ENCODE assay signal across 1 cellular context in the genomic region with DNA sequence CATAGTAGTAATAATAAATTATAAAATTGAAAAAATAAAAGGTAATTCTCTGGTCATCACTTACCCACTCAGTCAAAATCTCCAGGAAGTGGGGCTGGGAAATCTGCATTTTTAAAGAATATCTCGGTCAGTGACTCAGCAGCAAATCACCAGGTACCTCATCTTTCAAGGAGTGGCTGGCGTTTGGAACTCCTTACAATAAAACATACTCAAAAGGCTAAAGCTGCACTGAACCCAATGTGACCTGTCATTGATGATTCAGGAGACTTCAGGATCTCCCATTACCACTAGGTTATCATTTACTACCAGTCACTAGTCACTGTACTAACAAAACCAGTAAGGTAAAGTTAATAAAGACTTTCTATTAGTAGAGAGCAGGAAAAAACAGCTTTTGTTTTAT.
TF ChIP-seq lines count a peak whose summit lies in the region.

No MANE protein-coding gene starts in this region.

TF ChIP-seq in HepG2, 621 proteins besides CTCF, POLR2A, EP300 and RAD21:
- no peak for TF ChIP-seq SPEN (CRISPR knock-in tag; IDR thresholded peaks at IDR 0.05; ENCODE audit: low read depth)
- TF ChIP-seq ZNF552 (CRISPR knock-in tag; IDR thresholded peaks at IDR 0.05; ENCODE audit: borderline replicate concordance) = no peak
- TF ChIP-seq GLI4 (CRISPR knock-in tag; IDR thresholded peaks at IDR 0.05; ENCODE audit: borderline replicate concordance) = no peak
- TF ChIP-seq, protein P1, sequence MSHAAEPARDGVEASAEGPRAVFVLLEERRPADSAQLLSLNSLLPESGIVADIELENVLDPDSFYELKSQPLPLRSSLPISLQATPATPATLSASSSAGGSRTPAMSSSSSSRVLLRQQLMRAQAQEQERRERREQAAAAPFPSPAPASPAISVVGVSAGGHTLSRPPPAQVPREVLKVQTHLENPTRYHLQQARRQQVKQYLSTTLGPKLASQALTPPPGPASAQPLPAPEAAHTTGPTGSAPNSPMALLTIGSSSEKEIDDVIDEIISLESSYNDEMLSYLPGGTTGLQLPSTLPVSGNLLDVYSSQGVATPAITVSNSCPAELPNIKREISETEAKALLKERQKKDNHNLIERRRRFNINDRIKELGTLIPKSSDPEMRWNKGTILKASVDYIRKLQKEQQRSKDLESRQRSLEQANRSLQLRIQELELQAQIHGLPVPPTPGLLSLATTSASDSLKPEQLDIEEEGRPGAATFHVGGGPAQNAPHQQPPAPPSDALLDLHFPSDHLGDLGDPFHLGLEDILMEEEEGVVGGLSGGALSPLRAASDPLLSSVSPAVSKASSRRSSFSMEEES (CRISPR knock-in tag; IDR thresholded peaks at IDR 0.05) = no peak
- no peak for TF ChIP-seq NFE2L2 (IDR thresholded peaks at IDR 0.05; ENCODE audit: low read length)
- TF ChIP-seq HCFC1 (IDR thresholded peaks at IDR 0.05; ENCODE audit: low read depth, low read length) = no peak
- TF ChIP-seq, protein P2, sequence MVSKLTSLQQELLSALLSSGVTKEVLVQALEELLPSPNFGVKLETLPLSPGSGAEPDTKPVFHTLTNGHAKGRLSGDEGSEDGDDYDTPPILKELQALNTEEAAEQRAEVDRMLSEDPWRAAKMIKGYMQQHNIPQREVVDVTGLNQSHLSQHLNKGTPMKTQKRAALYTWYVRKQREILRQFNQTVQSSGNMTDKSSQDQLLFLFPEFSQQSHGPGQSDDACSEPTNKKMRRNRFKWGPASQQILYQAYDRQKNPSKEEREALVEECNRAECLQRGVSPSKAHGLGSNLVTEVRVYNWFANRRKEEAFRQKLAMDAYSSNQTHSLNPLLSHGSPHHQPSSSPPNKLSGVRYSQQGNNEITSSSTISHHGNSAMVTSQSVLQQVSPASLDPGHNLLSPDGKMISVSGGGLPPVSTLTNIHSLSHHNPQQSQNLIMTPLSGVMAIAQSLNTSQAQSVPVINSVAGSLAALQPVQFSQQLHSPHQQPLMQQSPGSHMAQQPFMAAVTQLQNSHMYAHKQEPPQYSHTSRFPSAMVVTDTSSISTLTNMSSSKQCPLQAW (CRISPR knock-in tag; IDR thresholded peaks at IDR 0.05) = no peak
- TF ChIP-seq GABPB1 (CRISPR knock-in tag; IDR thresholded peaks at IDR 0.05) = no peak
- no peak for TF ChIP-seq ZNF354B (CRISPR knock-in tag; IDR thresholded peaks at IDR 0.05)
- no peak for TF ChIP-seq ZNF343 (CRISPR knock-in tag; IDR thresholded peaks at IDR 0.05)
- TF ChIP-seq ZNF101 (CRISPR knock-in tag; IDR thresholded peaks at IDR 0.05; ENCODE audit: borderline replicate concordance, low read depth) = no peak
- TF ChIP-seq SIN3B (IDR thresholded peaks at IDR 0.05; ENCODE audit: low read length) = no peak
- TF ChIP-seq, protein P3, sequence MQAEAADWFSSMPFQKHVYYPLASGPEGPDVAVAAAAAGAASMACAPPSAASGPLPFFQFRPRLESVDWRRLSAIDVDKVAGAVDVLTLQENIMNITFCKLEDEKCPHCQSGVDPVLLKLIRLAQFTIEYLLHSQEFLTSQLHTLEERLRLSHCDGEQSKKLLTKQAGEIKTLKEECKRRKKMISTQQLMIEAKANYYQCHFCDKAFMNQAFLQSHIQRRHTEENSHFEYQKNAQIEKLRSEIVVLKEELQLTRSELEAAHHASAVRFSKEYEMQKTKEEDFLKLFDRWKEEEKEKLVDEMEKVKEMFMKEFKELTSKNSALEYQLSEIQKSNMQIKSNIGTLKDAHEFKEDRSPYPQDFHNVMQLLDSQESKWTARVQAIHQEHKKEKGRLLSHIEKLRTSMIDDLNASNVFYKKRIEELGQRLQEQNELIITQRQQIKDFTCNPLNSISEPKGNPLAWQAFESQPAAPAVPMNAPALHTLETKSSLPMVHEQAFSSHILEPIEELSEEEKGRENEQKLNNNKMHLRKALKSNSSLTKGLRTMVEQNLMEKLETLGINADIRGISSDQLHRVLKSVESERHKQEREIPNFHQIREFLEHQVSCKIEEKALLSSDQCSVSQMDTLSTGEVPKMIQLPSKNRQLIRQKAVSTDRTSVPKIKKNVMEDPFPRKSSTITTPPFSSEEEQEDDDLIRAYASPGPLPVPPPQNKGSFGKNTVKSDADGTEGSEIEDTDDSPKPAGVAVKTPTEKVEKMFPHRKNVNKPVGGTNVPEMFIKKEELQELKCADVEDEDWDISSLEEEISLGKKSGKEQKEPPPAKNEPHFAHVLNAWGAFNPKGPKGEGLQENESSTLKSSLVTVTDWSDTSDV (CRISPR knock-in tag; IDR thresholded peaks at IDR 0.05) = no peak
TF ChIP-seq in HepG2: peak in this region for 0.
